In genomic region chrX:51860679-51861078, GRCh38 we compare ENCODE assay signal across 9 cellular contexts. TPM values are rescaled to one million over a fixed set of nuclear protein-coding genes. Genes with fewer than 3 reads are reported as not detected.
DNase-seq lines count a peak whose midpoint lies in the region; ATAC-seq and TF ChIP-seq lines count a peak whose summit lies in the region.
"Had no signal": no experiment of that assay in that cellular context is flagged by ENCODE, and none has a peak within 500 bp of the region (broad histone marks: within the 10 kb centered on the region; RNA-seq: fewer than 3 reads in every experiment).

No MANE protein-coding gene starts in this region.

- ATAC-seq in mucosa of descending colon = peak; percentile 77
- ATAC-seq in GM19397 (IDR thresholded peaks at IDR 0.05; ENCODE audit: unreplicated experiment) = no peak
- no peak for ATAC-seq in GM18498 (IDR thresholded peaks at IDR 0.05; ENCODE audit: unreplicated experiment)
- no peak for ATAC-seq in HG03139 (IDR thresholded peaks at IDR 0.05; ENCODE audit: unreplicated experiment)

- intact Hi-C loops in mucosa of descending colon (cut with DNase I, micrococcal nuclease) = no loop called here

- H3K9me3 ChIP-seq in mucosa of descending colon = no peaks in the 10 kb centered on the region

- no peak overlapping the region for H3K4me3 ChIP-seq in cardiac fibroblast (replicated peaks in 1 of 2; ENCODE audit: low read depth in 2 of 2, low read length in 2 of 2)
- H3K4me3 ChIP-seq in mucosa of descending colon = no peak overlapping the region

- no peaks in the 10 kb centered on the region for H3K36me3 ChIP-seq in mucosa of descending colon (ENCODE audit: low read depth)

- H3K4me1 ChIP-seq in mucosa of descending colon (ENCODE audit: low read depth) = no peaks in the 10 kb centered on the region

- peak; percentile 17 for DNase-seq in NCI-H1436 (lab: John Stamatoyannopoulos, UW)
- no peak for DNase-seq in NCI-H1436 treated with DMSO at 0.1 percent for 48 hours (lab: John Stamatoyannopoulos, UW)
- peak in 2 of 3 experiments; percentile 22 to 76 for DNase-seq in NCI-H1417 (lab: John Stamatoyannopoulos, UW)
- DNase-seq in cardiac fibroblast (ENCODE audit: low read depth in 2 of 2) = peak; percentile 59
- DNase-seq in mucosa of descending colon = peak in 1 of 3 donors; percentile 27
- DNase-seq: naive B cell had no signal

- TF ChIP-seq CTCF in cardiac fibroblast (IDR thresholded peaks at IDR 0.05; ENCODE audit: low read depth, low read length) = peak; percentile 51
- no peak for TF ChIP-seq CTCF in mucosa of descending colon (IDR thresholded peaks at IDR 0.05)

RNA-seq across cellular contexts. Expression of gene MAGED1, which starts 32.7 kb away (rescaled TPM):
- 10 to 100 TPM; 53.0 to 91.5 (median 57.4) TPM for total RNA-seq in mucosa of descending colon
